ENCODE assay signal across 8 cellular contexts in the genomic region with DNA sequence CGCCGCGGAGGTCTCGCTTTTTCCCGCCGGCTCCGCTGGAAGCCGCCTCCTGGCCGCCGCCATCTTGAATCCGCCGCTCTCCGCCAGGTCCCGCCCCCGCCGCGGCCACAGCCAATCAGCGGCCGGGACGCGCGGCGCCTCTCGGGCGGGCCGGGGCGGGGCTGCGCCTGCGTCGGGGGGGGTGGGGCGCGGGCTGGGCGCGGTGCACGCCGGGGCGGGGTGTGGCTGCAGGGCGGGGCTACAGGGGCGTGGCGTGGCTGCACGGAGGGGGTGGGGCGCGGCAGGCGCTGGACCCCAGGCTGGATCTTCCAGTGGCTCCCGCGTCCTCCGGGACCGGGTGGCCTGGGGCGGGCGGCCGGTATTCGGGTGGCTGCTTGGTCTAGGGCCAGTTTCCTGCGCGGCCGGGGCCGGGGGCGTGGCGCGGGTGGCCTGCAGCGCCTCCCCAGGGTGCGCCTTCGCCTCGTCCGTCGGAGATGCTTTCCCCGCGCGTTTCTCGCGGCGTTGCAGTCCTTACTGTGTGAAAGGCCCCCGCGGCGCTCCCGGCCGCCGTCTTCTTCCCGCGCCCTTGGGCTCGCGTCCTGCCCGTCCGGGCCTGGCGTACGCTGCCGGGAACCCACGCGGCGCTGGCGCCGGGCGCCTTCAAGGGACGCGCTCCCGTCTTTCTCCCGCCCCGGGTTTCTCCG. TPM values are rescaled to one million over a fixed set of nuclear protein-coding genes. Genes with fewer than 3 reads are reported as not detected.
DNase-seq lines count a peak whose midpoint lies in the region; ATAC-seq, FAIRE-seq and TF ChIP-seq lines count a peak whose summit lies in the region.

No MANE protein-coding gene starts in this region.

- peak overlapping the region; percentile 83 for H3K4me2 ChIP-seq in endothelial cell of umbilical vein (ENCODE audit: insufficient read depth, low read length)

- TF ChIP-seq CTCF in endothelial cell of umbilical vein (IDR thresholded peaks at IDR 0.05; ENCODE audit: extremely low read depth in 1 of 2, insufficient read depth in 1 of 2, low read depth in 1 of 2, low read length in 2 of 2) = peak in 1 of 2 donors; percentile 22

- no peaks in the 10 kb centered on the region for H3K9me3 ChIP-seq in endothelial cell of umbilical vein (replicated peaks; ENCODE audit: control insufficient read depth, insufficient read depth, low read length)

- peak; percentile 60 for TF ChIP-seq POLR2A in endothelial cell of umbilical vein (IDR thresholded peaks at IDR 0.05; ENCODE audit: low read depth, low read length)

- peaks cover 29% of the 10 kb centered on the region for H3K4me1 ChIP-seq in endothelial cell of umbilical vein (ENCODE audit: control insufficient read depth, extremely low read depth, insufficient read depth, low read length)

- peaks cover 62% of the 10 kb centered on the region for H3K79me2 ChIP-seq in endothelial cell of umbilical vein (ENCODE audit: control insufficient read depth, insufficient read depth, low read length)

- intact Hi-C loops in endothelial cell of umbilical vein (cut with micrococcal nuclease) = loop anchor here (2.0 to 5.0 kb wide), 4 partner anchors 96 to 354 kb away; a partner anchor contains a TSS

- no peaks in the 10 kb centered on the region for H4K20me1 ChIP-seq in endothelial cell of umbilical vein (replicated peaks; ENCODE audit: control insufficient read depth, extremely low read depth, insufficient read depth, low read length)

- H3K9me1 ChIP-seq in endothelial cell of umbilical vein (replicated peaks; ENCODE audit: control insufficient read depth, extremely low read depth, insufficient read depth, low read length) = no peaks in the 10 kb centered on the region

- peak overlapping the region; percentile 90 for H3K9ac ChIP-seq in endothelial cell of umbilical vein (replicated peaks; ENCODE audit: extremely low read depth, insufficient read depth, low read length)

- H3K4me3 ChIP-seq in endothelial cell of umbilical vein (replicated peaks in 1 of 3; ENCODE audit: insufficient read depth in 1 of 3, low read depth in 1 of 3, low read length in 3 of 3) = peak overlapping the region; percentile 65 to 99 (median 69)

- dilution Hi-C loops in endothelial cell of umbilical vein (cut with MboI; ENCODE audit: extremely low pct_ligation_motif_present, low sequenced_read_pairs) = no loop called here

- BruUV-seq in endothelial cell of umbilical vein (replicated peaks; lab: Mats Ljungman, UMichigan) = no TSS peak

- peak; percentile 40 for ATAC-seq in GM19467 (IDR thresholded peaks at IDR 0.05; ENCODE audit: unreplicated experiment)

- POLR2A ChIA-PET in endothelial cell of umbilical vein (lab: Charles Lee) = no interaction called here

- CTCF ChIA-PET in endothelial cell of umbilical vein (lab: Charles Lee) = interaction anchor here (0.9 to 1.8 kb wide), 7 partner anchors 10 to 315 kb away, joined by 3 to 14 read pairs (median 4); a partner anchor contains a TSS

- H3K27ac ChIP-seq in endothelial cell of umbilical vein (ENCODE audit: insufficient read depth, low read depth, low read length) = peak overlapping the region; percentile 84

- peak; percentile 59 for FAIRE-seq in endothelial cell of umbilical vein (lab: Jason Lieb, UNC)

- H3K27me3 ChIP-seq in endothelial cell of umbilical vein (ENCODE audit: control insufficient read depth in 2 of 2, insufficient read depth in 2 of 2, low read length in 2 of 2) = no peaks in the 10 kb centered on the region

- peak; percentile 84 for DNase-seq in COR-L47 (lab: John Stamatoyannopoulos, UW)
- peak; percentile 50 for DNase-seq in HPDE6-E6E7 (ENCODE audit: extremely low spot score)
- DNase-seq in NOMO-1 treated with DMSO at 0.1 percent for 48 hours (lab: John Stamatoyannopoulos, UW; ENCODE audit: unreplicated experiment) = peak; percentile 51
- DNase-seq in activated CD8-positive, alpha-beta memory T cell treated with anti-CD3 and anti-CD28 coated beads, Interleukin-2, amount 50 U/mL, for 24 hours (ENCODE audit: extremely low read depth) = peak; percentile 56
- peak; percentile 76 for DNase-seq in endothelial cell of umbilical vein (ENCODE audit: low read depth, low spot score)
- DNase-seq in middle frontal gyrus (ENCODE audit: extremely low spot score, low spot score) = peak; percentile 52
- peak; percentile 72 to 79 for DNase-seq in stimulated activated CD8-positive, alpha-beta memory T cell treated with anti-CD3 and anti-CD28 coated beads, Interleukin-15, amount 100 ng/mL, for 48 hours (ENCODE audit: low read depth in 2 of 2)

- peaks cover 2 to 3% of the 10 kb centered on the region in 2 experiments for H3K36me3 ChIP-seq in endothelial cell of umbilical vein (ENCODE audit: control insufficient read depth in 2 of 2, extremely low read depth in 1 of 2, insufficient read depth in 2 of 2, low read length in 2 of 2)

- H2AFZ ChIP-seq in endothelial cell of umbilical vein (ENCODE audit: low read depth, low read length) = peak overlapping the region; percentile 56

TF ChIP-seq in endothelial cell of umbilical vein, 7 proteins besides CTCF, POLR2A, EP300 and RAD21:
- no peak for TF ChIP-seq GATA2 (IDR thresholded peaks at IDR 0.05; ENCODE audit: insufficient read depth, insufficient read length, low read depth, low read length)
- TF ChIP-seq MYC (IDR thresholded peaks at IDR 0.05; ENCODE audit: low read depth, low read length) = no peak
- peak; percentile 52 for TF ChIP-seq POLR2AphosphoS5 (IDR thresholded peaks at IDR 0.05; ENCODE audit: insufficient read depth, low read depth, low read length)
- TF ChIP-seq EZH2 (IDR thresholded peaks at IDR 0.05; ENCODE audit: borderline replicate concordance, low read depth, low read length, severe bottlenecking) = no peak

RNA-seq across cellular contexts. Expression of a gene that starts 0.6 kb away (rescaled TPM):
- total RNA-seq in endothelial cell of umbilical vein = 38.5 and 49.5 TPM in 2 replicates
- 9.5 and 9.6 TPM in 2 replicates for polyA plus RNA-seq in endothelial cell of umbilical vein
- 11.7 and 13.9 TPM in 2 replicates for polyA plus RNA-seq in endothelial cell of umbilical vein (2011; cell fraction: cytosol; rRNA removed)
- polyA plus RNA-seq in endothelial cell of umbilical vein (2011; cell fraction: nucleus; rRNA removed) = 71.0 and 95.6 TPM in 2 replicates
- polyA plus RNA-seq in endothelial cell of umbilical vein (2012) = 13.5 and 18.4 TPM in 2 replicates
- polyA minus RNA-seq in endothelial cell of umbilical vein = 44.0 and 55.1 TPM in 2 replicates
- polyA minus RNA-seq in endothelial cell of umbilical vein (2011; cell fraction: cytosol; rRNA and poly(A)+ RNA removed) = 16.3 TPM
- polyA minus RNA-seq in endothelial cell of umbilical vein (2011; cell fraction: nucleus; rRNA and poly(A)+ RNA removed) = 33.8 and 34.3 TPM in 2 replicates

RNA-seq across cellular contexts. Expression of a gene that starts 0.9 kb away (rescaled TPM):
- 19.3 and 24.3 TPM in 2 replicates for total RNA-seq in endothelial cell of umbilical vein
- 6.0 and 7.4 TPM in 2 replicates for polyA plus RNA-seq in endothelial cell of umbilical vein
- 4.5 and 5.7 TPM in 2 replicates for polyA plus RNA-seq in endothelial cell of umbilical vein (2011; cell fraction: cytosol; rRNA removed)
- polyA plus RNA-seq in endothelial cell of umbilical vein (2011; cell fraction: nucleus; rRNA removed) = 33.4 and 39.1 TPM in 2 replicates
- 2.1 and 3.8 TPM in 2 replicates for polyA plus RNA-seq in endothelial cell of umbilical vein (2012)
- polyA minus RNA-seq in endothelial cell of umbilical vein = 7.3 and 8.3 TPM in 2 replicates
- 16.8 TPM for polyA minus RNA-seq in endothelial cell of umbilical vein (2011; cell fraction: cytosol; rRNA and poly(A)+ RNA removed)
- polyA minus RNA-seq in endothelial cell of umbilical vein (2011; cell fraction: nucleus; rRNA and poly(A)+ RNA removed) = 14.3 and 20.3 TPM in 2 replicates

RNA-seq across cellular contexts. Expression of a gene that starts 38.4 kb away (rescaled TPM):
- total RNA-seq in endothelial cell of umbilical vein = 6.1 and 10.5 TPM in 2 replicates
- 12.4 and 15.3 TPM in 2 replicates for polyA plus RNA-seq in endothelial cell of umbilical vein
- polyA plus RNA-seq in endothelial cell of umbilical vein (2011; cell fraction: cytosol; rRNA removed) = 16.5 and 16.8 TPM in 2 replicates
- polyA plus RNA-seq in endothelial cell of umbilical vein (2011; cell fraction: nucleus; rRNA removed) = 7.9 and 12.4 TPM in 2 replicates
- polyA plus RNA-seq in endothelial cell of umbilical vein (2012) = 14.5 and 15.6 TPM in 2 replicates
- polyA minus RNA-seq in endothelial cell of umbilical vein = 3.4 and 5.9 TPM in 2 replicates
- polyA minus RNA-seq in endothelial cell of umbilical vein (2011; cell fraction: cytosol; rRNA and poly(A)+ RNA removed) = 6.9 TPM
- 3.9 and 5.0 TPM in 2 replicates for polyA minus RNA-seq in endothelial cell of umbilical vein (2011; cell fraction: nucleus; rRNA and poly(A)+ RNA removed)

RNA-seq across cellular contexts. Expression of a gene that starts 39.1 kb away (rescaled TPM):
- 106 and 115 TPM in 2 replicates for total RNA-seq in endothelial cell of umbilical vein
- 35.4 and 37.9 TPM in 2 replicates for polyA plus RNA-seq in endothelial cell of umbilical vein
- 32.3 and 32.9 TPM in 2 replicates for polyA plus RNA-seq in endothelial cell of umbilical vein (2011; cell fraction: cytosol; rRNA removed)
- 175 and 178 TPM in 2 replicates for polyA plus RNA-seq in endothelial cell of umbilical vein (2011; cell fraction: nucleus; rRNA removed)
- polyA plus RNA-seq in endothelial cell of umbilical vein (2012) = 58.8 and 60.0 TPM in 2 replicates
- polyA minus RNA-seq in endothelial cell of umbilical vein = 64.6 and 78.3 TPM in 2 replicates
- 54.2 TPM for polyA minus RNA-seq in endothelial cell of umbilical vein (2011; cell fraction: cytosol; rRNA and poly(A)+ RNA removed)
- polyA minus RNA-seq in endothelial cell of umbilical vein (2011; cell fraction: nucleus; rRNA and poly(A)+ RNA removed) = 117 and 125 TPM in 2 replicates

Comparison
In these comparisons a context has a peak if more than half of its experiments do, and no peak if none do; other contexts are left out.
1. Peak in every context shown above with its lines: DNase-seq, ATAC-seq, H3K4me3 ChIP-seq and H3K27ac ChIP-seq.